24 cellular contexts compared by ENCODE assay signal in genomic region chr20:47191074-47191673, GRCh38.
DNase-seq lines count a peak whose midpoint lies in the region; ATAC-seq, FAIRE-seq and TF ChIP-seq lines count a peak whose summit lies in the region.
"Had no signal": no experiment of that assay in that cellular context is flagged by ENCODE, and none has a peak within 500 bp of the region (broad histone marks: within the 10 kb centered on the region; RNA-seq: fewer than 3 reads in every experiment).

No MANE protein-coding gene starts in this region.

- POLR2A ChIA-PET in GM12878 (lab: Charles Lee) = no interaction called here
- POLR2A ChIA-PET in CD4-positive, alpha-beta memory T cell (lab: Charles Lee; ENCODE audit: partially characterized antibody) = no interaction called here

- no peak overlapping the region for H4K8ac ChIP-seq in mesendoderm (ENCODE audit: low read depth, low read length)

- peak; percentile 74 for FAIRE-seq in HTR-8/SVneo (lab: Jason Lieb, UNC)
- FAIRE-seq in GM12878 (lab: Jason Lieb, UNC) = no peak
- FAIRE-seq: GM12891 had no signal

- no peak overlapping the region for H2AFZ ChIP-seq in GM23248
- no peak overlapping the region for H2AFZ ChIP-seq in GM12878 (ENCODE audit: control insufficient read depth, low read depth, low read length)

- TF ChIP-seq RAD21 in GM12878 (IDR thresholded peaks at IDR 0.05; ENCODE audit: insufficient read depth, low read depth, low read length) = no peak

- H2BK120ac ChIP-seq in mesendoderm (ENCODE audit: low read depth, low read length) = no peak overlapping the region

- H3K79me1 ChIP-seq in mesendoderm (ENCODE audit: low read length) = no peaks in the 10 kb centered on the region

- no peak for TF ChIP-seq POLR2A in GM12878 (IDR thresholded peaks at IDR 0.05; ENCODE audit: low read depth, low read length)

- no peak overlapping the region for H3K23ac ChIP-seq in mesendoderm (ENCODE audit: low read length)

- peaks cover 4 to 7% of the 10 kb centered on the region in 2 donors for H3K27me3 Mint-ChIP-seq in CD4-positive, alpha-beta memory T cell

- H3K9ac ChIP-seq in GM23248 (no peak overlapping the region), GM12878 (ENCODE audit: control insufficient read depth, insufficient read depth, low read length) (no peak overlapping the region), mesendoderm (ENCODE audit: low read length) (no peak overlapping the region)

- peaks cover 6 to 19% (median 10%) of the 10 kb centered on the region in 4 donors for H3K4me1 Mint-ChIP-seq in CD4-positive, alpha-beta memory T cell

- H3K4ac ChIP-seq in mesendoderm (ENCODE audit: low read depth, low read length) = no peak overlapping the region

- DNase-seq in GM23248 = peak; percentile 20
- peak; percentile 64 for DNase-seq in HTR-8/SVneo (ENCODE audit: insufficient read length, low spot score)
- no peak for DNase-seq in GM12878 (ENCODE audit: low read depth, low spot score)
- DNase-seq in mesendoderm = peak; percentile 34
- DNase-seq in CD4-positive, alpha-beta memory T cell = no peak
- DNase-seq in NCI-H526 (lab: John Stamatoyannopoulos, UW) = no peak
- no peak for DNase-seq in T-helper 1 cell
- DNase-seq: activated effector memory CD4-positive, alpha-beta T cell treated with Interleukin-2 at 50 U/mL for 16 hours; adrenal gland; cerebellar nuclear complex; effector CD8-positive, alpha-beta T cell; GF-D8; heart right ventricle; immature natural killer cell; MV-4-11; natural killer cell; NCI-H187; NCI-H446 treated with DMSO at 0.1 percent for 48 hours; SHP77; stimulated activated CD4-positive, alpha-beta T cell treated with anti-CD3 and anti-CD28 coated beads, Interleukin-4, amount 100 ng/mL, for 1 hour had no signal

- RAD21 ChIA-PET in GM12878 (lab: Charles Lee; ENCODE audit: unreplicated experiment) = no interaction called here

- no peaks in the 10 kb centered on the region for H3K9me2 ChIP-seq in GM23248 (ENCODE audit: insufficient read depth)

- H3K4me1 ChIP-seq in GM23248 (ENCODE audit: insufficient read depth) = no peaks in the 10 kb centered on the region
- H3K4me1 ChIP-seq in GM12878 (ENCODE audit: control insufficient read depth, insufficient read depth, low read length) = no peaks in the 10 kb centered on the region
- H3K4me1 ChIP-seq in mesendoderm (ENCODE audit: control insufficient read depth, low read depth, low read length) = no peaks in the 10 kb centered on the region
- peaks cover 17% of the 10 kb centered on the region for H3K4me1 ChIP-seq in CD4-positive, alpha-beta memory T cell (ENCODE audit: insufficient read depth, low read length)
- H3K4me1 ChIP-seq: adrenal gland had no signal

- no peaks in the 10 kb centered on the region for H3K9me3 Mint-ChIP-seq in CD4-positive, alpha-beta memory T cell
- H3K9me3 Mint-ChIP-seq: IgD-negative memory B cell, immature natural killer cell, natural killer cell had no signal

- no peaks in the 10 kb centered on the region for H4K20me1 ChIP-seq in GM23248 (ENCODE audit: insufficient read depth)
- H4K20me1 ChIP-seq in GM12878 (ENCODE audit: control insufficient read depth, insufficient read depth) = no peaks in the 10 kb centered on the region

- H3K18ac ChIP-seq in mesendoderm (ENCODE audit: low read length) = no peak overlapping the region

- H3K56ac ChIP-seq in mesendoderm (ENCODE audit: low read length) = no peak overlapping the region

- WGBS in GM23248 (ENCODE audit: low coverage in 1 of 2, low lambda C conversion rate in 2 of 2, missing lambda C conversion rate in 2 of 2), 2 experiments = 48 to 50% methylated on average over 1 of the region's 1 CpG
- 46% methylated on average over 1 of the region's 1 CpG for WGBS in GM12878 (ENCODE audit: insufficient coverage, insufficient replicate concordance, low lambda C conversion rate, missing lambda C conversion rate)
- WGBS in mesendoderm (ENCODE audit: extremely low coverage, insufficient coverage, low lambda C conversion rate) = no CpG with 5 or more reads among the region's 1 CpG

- H3K27ac Mint-ChIP-seq in CD4-positive, alpha-beta memory T cell = no peak overlapping the region
- H3K27ac Mint-ChIP-seq: IgD-negative memory B cell, immature natural killer cell, natural killer cell had no signal

- H4K5ac ChIP-seq in mesendoderm (ENCODE audit: low read length) = no peak overlapping the region

- SMC1A ChIA-PET in GM12878 (lab: Charles Lee; ENCODE audit: uncharacterized antibody, unreplicated experiment) = interaction anchor here (1.0 kb wide), 1 partner anchor 193 kb away, joined by 3 read pairs; no protein-coding TSS in a partner anchor

- H2AK5ac ChIP-seq in mesendoderm (ENCODE audit: low read length) = no peak overlapping the region

- no peaks in the 10 kb centered on the region for H3F3A ChIP-seq in GM23248 (ENCODE audit: insufficient read depth)

- H3K4me2 ChIP-seq in GM23248 (ENCODE audit: unreplicated experiment) (no peak overlapping the region), GM12878 (ENCODE audit: control insufficient read depth, insufficient read depth) (no peak overlapping the region), mesendoderm (ENCODE audit: low read length) (no peak overlapping the region)

- H3K27ac ChIP-seq in GM23248 = no peak overlapping the region
- no peak overlapping the region for H3K27ac ChIP-seq in GM12878 (ENCODE audit: control insufficient read depth, insufficient read depth)
- H3K27ac ChIP-seq in mesendoderm (ENCODE audit: low read depth, low read length) = no peak overlapping the region
- H3K27ac ChIP-seq in CD4-positive, alpha-beta memory T cell (ENCODE audit: low read depth, low read length) = no peak overlapping the region
- H3K27ac ChIP-seq: adrenal gland, heart right ventricle, skin epidermis, suprapubic skin had no signal

- H3K4me3 Mint-ChIP-seq in CD4-positive, alpha-beta memory T cell = no peak overlapping the region
- H3K4me3 Mint-ChIP-seq: IgD-negative memory B cell, immature natural killer cell, natural killer cell had no signal

- no peak overlapping the region for H2BK15ac ChIP-seq in mesendoderm (replicated peaks; ENCODE audit: low read depth)

- H3K27me3 ChIP-seq in GM23248 (replicated peaks; ENCODE audit: insufficient read depth) = no peaks in the 10 kb centered on the region
- H3K27me3 ChIP-seq in GM12878 (replicated peaks in 1 of 2; ENCODE audit: control insufficient read depth in 2 of 2, insufficient read depth in 2 of 2, low read length in 1 of 2) = peaks cover 0 to 1% of the 10 kb centered on the region in 2 experiments; a peak in 1 of 4 replicates
- H3K27me3 ChIP-seq in mesendoderm (ENCODE audit: insufficient read depth, low read length, poor library complexity) = no peaks in the 10 kb centered on the region
- H3K27me3 ChIP-seq in CD4-positive, alpha-beta memory T cell (ENCODE audit: insufficient read depth, low read length) = no peaks in the 10 kb centered on the region
- H3K27me3 ChIP-seq: adrenal gland had no signal

- H3K36me3 Mint-ChIP-seq in CD4-positive, alpha-beta memory T cell = no peaks in the 10 kb centered on the region
- H3K36me3 Mint-ChIP-seq: immature natural killer cell, natural killer cell had no signal

- CTCF ChIA-PET in GM12878 (lab: Yijun Ruan, JAX) = interaction anchor here (2.7 kb wide), 1 partner anchor 193 kb away, joined by 8 read pairs; no protein-coding TSS in a partner anchor
- CTCF ChIA-PET in CD4-positive, alpha-beta memory T cell (lab: Charles Lee; ENCODE audit: partially characterized antibody) = no interaction called here

- H2BK5ac ChIP-seq in mesendoderm (ENCODE audit: low read length) = no peak overlapping the region

- in situ Hi-C loops in GM23248 (cut with MboI) = loop anchor here (10.0 kb wide), 1 partner anchor 444 kb away; no protein-coding TSS in a partner anchor
- in situ Hi-C loops in GM12878 (cut with MboI) = no loop called here

- H3K4me3 ChIP-seq in GM23248 = no peak overlapping the region
- no peak overlapping the region for H3K4me3 ChIP-seq in GM12878
- H3K4me3 ChIP-seq in mesendoderm (ENCODE audit: low read length) = no peak overlapping the region
- H3K4me3 ChIP-seq in CD4-positive, alpha-beta memory T cell (ENCODE audit: low read length in 2 of 2) = no peak overlapping the region
- H3K4me3 ChIP-seq: adrenal gland, heart right ventricle, skin epidermis, suprapubic skin had no signal

- H3K9me3 ChIP-seq in GM23248 (ENCODE audit: low read depth) = no peaks in the 10 kb centered on the region
- no peaks in the 10 kb centered on the region for H3K9me3 ChIP-seq in GM12878 (replicated peaks; ENCODE audit: control insufficient read depth, insufficient read depth, low read length)
- H3K9me3 ChIP-seq in CD4-positive, alpha-beta memory T cell (ENCODE audit: control insufficient read depth in 1 of 2, low read length in 2 of 2) = no peaks in the 10 kb centered on the region
- H3K9me3 ChIP-seq: adrenal gland, heart right ventricle, suprapubic skin had no signal

- no peak for ATAC-seq in GM12878
- ATAC-seq: heart right ventricle, natural killer cell had no signal

- H3K36me3 ChIP-seq in GM23248 (ENCODE audit: low read depth) (no peaks in the 10 kb centered on the region), GM12878 (ENCODE audit: control insufficient read depth in 2 of 2, insufficient read depth in 2 of 2, low read length in 1 of 2) (no peaks in the 10 kb centered on the region), mesendoderm (ENCODE audit: control insufficient read depth, insufficient read depth, low read length) (no peaks in the 10 kb centered on the region)
- H3K36me3 ChIP-seq in CD4-positive, alpha-beta memory T cell (ENCODE audit: insufficient read depth, low read length) = no peaks in the 10 kb centered on the region
- H3K36me3 ChIP-seq: adrenal gland, heart right ventricle, suprapubic skin had no signal

- H3K79me2 ChIP-seq in GM23248 (ENCODE audit: insufficient read depth) (no peaks in the 10 kb centered on the region), GM12878 (ENCODE audit: control insufficient read depth, insufficient read depth, low read length) (no peaks in the 10 kb centered on the region), mesendoderm (ENCODE audit: control insufficient read depth, insufficient read depth, low read length) (no peaks in the 10 kb centered on the region)

- TF ChIP-seq CTCF in GM12878 (IDR thresholded peaks at IDR 0.05 in 2 of 3, conservative IDR thresholded peaks at IDR 0.05 in 1 of 3; ENCODE audit: control insufficient read depth in 2 of 3, extremely low read depth in 1 of 3, insufficient read depth in 1 of 3, low read depth in 3 of 3, low read length in 3 of 3) = no peak

- no peak for TF ChIP-seq EP300 in GM12878 (IDR thresholded peaks at IDR 0.05; ENCODE audit: borderline replicate concordance in 1 of 2, control insufficient read depth in 1 of 2, low read depth in 2 of 2, low read length in 2 of 2)

- intact Hi-C loops in GM12878 (cut with micrococcal nuclease; ENCODE audit: unreplicated experiment) = loop anchor here (10.0 kb wide), 1 partner anchor 436 kb away; no protein-coding TSS in a partner anchor
- intact Hi-C loops in CD4-positive, alpha-beta memory T cell (cut with micrococcal nuclease) = no loop called here

- BruUV-seq in GM12878 (replicated peaks; lab: Mats Ljungman, UMichigan) = no TSS peak

TF ChIP-seq in GM12878, 131 proteins besides CTCF, POLR2A, EP300 and RAD21 (continues in another document):
- 0 out of 2 replicates have a peak, but pooled peaks have one; percentile 59 for TF ChIP-seq NFXL1 (IDR thresholded peaks at IDR 0.05; ENCODE audit: borderline replicate concordance)
- TF ChIP-seq ETV6 (conservative IDR thresholded peaks at IDR 0.05 in 1 of 2, IDR thresholded peaks at IDR 0.05 in 1 of 2; ENCODE audit: borderline replicate concordance in 1 of 2, low read depth in 1 of 2) = peak in 1 of 2 experiments; percentile 91; a peak in 2 of 4 replicates
- TF ChIP-seq MEF2A (IDR thresholded peaks at IDR 0.05; ENCODE audit: insufficient read depth, low read depth, low read length) = no peak

Comparison
In these comparisons a context has a peak if more than half of its experiments do, and no peak if none do; other contexts are left out.
1. DNase-seq: peak in GM23248 (single experiment), HTR-8/SVneo (single experiment) and mesendoderm (single experiment); none in GM12878 (single experiment), CD4-positive, alpha-beta memory T cell (0 of 5), NCI-H526 (0 of 2) and T-helper 1 cell (0 of 5).